ENCODE assay signal across 16 cellular contexts in the genomic region with DNA sequence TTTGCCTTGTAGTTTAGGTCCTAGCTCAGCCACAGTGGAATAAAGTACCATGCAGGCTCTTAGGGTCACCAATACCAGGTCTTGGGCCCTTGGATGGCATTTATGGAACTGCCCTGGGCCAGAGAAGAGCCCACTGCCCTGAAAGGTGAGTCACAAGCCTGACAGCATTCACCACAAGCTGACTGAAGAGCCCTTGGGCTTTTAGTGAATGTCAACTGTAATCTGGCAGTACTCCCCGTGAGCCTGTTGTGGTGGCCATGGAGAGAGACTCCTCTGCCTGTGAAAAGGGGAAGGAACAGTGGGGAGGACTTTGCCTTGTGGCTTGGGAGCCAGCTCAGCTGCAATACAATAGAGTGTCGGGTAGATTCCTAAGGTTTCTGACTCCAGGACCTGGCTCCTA.
DNase-seq lines count a peak whose midpoint lies in the region; ATAC-seq and TF ChIP-seq lines count a peak whose summit lies in the region.
"Had no signal": no experiment of that assay in that cellular context is flagged by ENCODE, and none has a peak within 500 bp of the region (broad histone marks: within the 10 kb centered on the region; RNA-seq: fewer than 3 reads in every experiment).

No MANE protein-coding gene starts in this region.

- TF ChIP-seq CTCF in omental fat pad (IDR thresholded peaks at IDR 0.05): no peak

- ATAC-seq in omental fat pad (ENCODE audit: low FRiP score): no peak
- no peak for ATAC-seq in GM19035 (IDR thresholded peaks at IDR 0.05; ENCODE audit: unreplicated experiment)

- DNase-seq in EL (peak; percentile 10), M059J (ENCODE audit: low read depth) (peak; percentile 88), astrocyte of the hippocampus (ENCODE audit: low read depth, low spot score) (peak; percentile 22), myocyte (ENCODE audit: low read depth) (peak; percentile 30), omental fat pad (ENCODE audit: low spot score) (no peak), NCI-H446 (lab: John Stamatoyannopoulos, UW) (no peak)
- DNase-seq: Calu3; CD4-positive, CD25-positive, alpha-beta regulatory T cell; DMS79 treated with DMSO at 0.1 percent for 48 hours; H9; IMR-90; NCI-H1048; NCI-H345; Peyer's patch; Right ventricle myocardium superior had no signal

Comparison
In these comparisons a context has a peak if more than half of its experiments do, and no peak if none do; other contexts are left out.
1. DNase-seq: peak in EL (single experiment), M059J (single experiment), astrocyte of the hippocampus (single experiment) and myocyte (single experiment); none in omental fat pad (single experiment) and NCI-H446 (0 of 2).